ENCODE assay signal across 22 cellular contexts in the genomic region with DNA sequence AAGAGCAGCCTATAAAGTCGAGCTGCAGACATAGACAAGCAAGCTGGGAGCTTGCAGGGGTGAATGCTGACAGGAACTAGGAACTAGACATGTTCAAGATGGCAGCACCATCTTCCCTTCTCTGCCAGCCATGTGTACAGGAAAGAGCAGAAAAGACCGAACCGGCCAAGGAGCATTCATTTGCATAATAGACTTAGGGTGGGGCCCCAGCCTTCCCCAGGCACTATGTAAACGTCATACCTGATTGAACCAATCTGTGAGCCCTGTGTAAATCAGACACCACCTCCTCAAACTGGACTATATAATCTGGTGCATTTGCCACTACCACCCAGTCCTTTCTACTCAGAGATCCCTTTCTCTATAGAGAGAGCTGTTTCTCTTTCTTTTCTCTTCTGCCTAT.
"Had no signal": no experiment of that assay in that cellular context is flagged by ENCODE, and none has a peak within 500 bp of the region (broad histone marks: within the 10 kb centered on the region; RNA-seq: fewer than 3 reads in every experiment).

No MANE protein-coding gene starts in this region.

- ATAC-seq: activated CD4-positive, alpha-beta T cell treated with anti-CD3 and anti-CD28 coated beads for 36 hours; activated T-helper 17 cell treated with anti-CD3 and anti-CD28 coated beads, Interleukin-2, amount 50 U/mL, for 72 hours had no signal

- H3K4me3 ChIP-seq: cardiac muscle cell, PC-9, SK-N-MC had no signal

- DNase-seq: activated CD4-positive, alpha-beta memory T cell treated with anti-CD3 and anti-CD28 coated beads, Interleukin-2, amount 10 ng/mL, durations not matched to agents 7 days and 5 days; activated CD4-positive, alpha-beta T cell treated with anti-CD3 and anti-CD28 coated beads for 36 hours; activated CD4-positive, alpha-beta T cell treated with anti-CD3 and anti-CD28 coated beads, Interleukin-2, amount 50 U/mL, for 1 hour; activated gamma-delta T cell; activated naive CD4-positive, alpha-beta T cell treated with anti-CD3 and anti-CD28 coated beads for 36 hours; activated T-cell treated with anti-CD3 and anti-CD28 coated beads for 4 hours; activated T-cell treated with anti-CD3 and anti-CD28 coated beads, Interleukin-2, amount 50 U/mL, for 48 hours; amygdala; brain microvascular endothelial cell; NCI-H1048; NCI-H146; NCI-H187 treated with DMSO at 0.1 percent for 48 hours; NCI-H2081 treated with DMSO at 0.1 percent for 48 hours; NCI-H2227 treated with DMSO at 0.1 percent for 48 hours; PC-9; SIG-M5; T-helper 1 cell; WERI-Rb-1 had no signal

- H3K4me2 ChIP-seq: PC-9 had no signal

- H3K27ac Mint-ChIP-seq: activated CD4-positive, alpha-beta memory T cell treated with anti-CD3 and anti-CD28 coated beads, Interleukin-2, amount 10 ng/mL, durations not matched to agents 7 days and 5 days; activated CD4-positive, alpha-beta T cell treated with anti-CD3 and anti-CD28 coated beads for 36 hours; activated naive CD4-positive, alpha-beta T cell treated with anti-CD3 and anti-CD28 coated beads for 36 hours; activated naive CD8-positive, alpha-beta T cell; activated T-helper 17 cell treated with anti-CD3 and anti-CD28 coated beads, Interleukin-2, amount 50 U/mL, for 72 hours had no signal

- H3K36me3 ChIP-seq: brain microvascular endothelial cell, cardiac muscle cell, WERI-Rb-1 had no signal

- H3K27ac ChIP-seq: brain microvascular endothelial cell, cardiac muscle cell, PC-9, SK-N-MC, WERI-Rb-1 had no signal

- H3K27me3 ChIP-seq: brain microvascular endothelial cell, cardiac muscle cell had no signal

- H3K27me3 Mint-ChIP-seq: activated naive CD8-positive, alpha-beta T cell had no signal

- H2AFZ ChIP-seq: PC-9 had no signal

- H3K4me1 Mint-ChIP-seq: activated T-helper 17 cell treated with anti-CD3 and anti-CD28 coated beads, Interleukin-2, amount 50 U/mL, for 72 hours had no signal

- H3K4me3 Mint-ChIP-seq: activated CD4-positive, alpha-beta memory T cell treated with anti-CD3 and anti-CD28 coated beads, Interleukin-2, amount 10 ng/mL, durations not matched to agents 7 days and 5 days; activated CD4-positive, alpha-beta T cell treated with anti-CD3 and anti-CD28 coated beads for 36 hours; activated naive CD4-positive, alpha-beta T cell treated with anti-CD3 and anti-CD28 coated beads for 36 hours; activated naive CD8-positive, alpha-beta T cell; activated T-helper 17 cell treated with anti-CD3 and anti-CD28 coated beads, Interleukin-2, amount 50 U/mL, for 72 hours had no signal
